In genomic region chr3:12675115-12675810, GRCh38 we compare ENCODE assay signal across 23 cellular contexts.
"Had no signal": no experiment of that assay in that cellular context is flagged by ENCODE, and none has a peak within 500 bp of the region (broad histone marks: within the 10 kb centered on the region; RNA-seq: fewer than 3 reads in every experiment).

No MANE protein-coding gene starts in this region.

- H3K4me3 ChIP-seq: body of pancreas, esophagus muscularis mucosa, hepatocyte, right atrium auricular region, smooth muscle cell had no signal

- H3K4me1 Mint-ChIP-seq: activated B cell treated with CpG ODN at 0.5 μM for 24 hours had no signal

- FAIRE-seq: colon, urothelium cell line had no signal

- H3K27ac Mint-ChIP-seq: activated B cell treated with CpG ODN at 0.5 μM for 24 hours; activated CD8-positive, alpha-beta T cell treated with anti-CD3 and anti-CD28 coated beads, Interleukin-2, amount 10 ng/mL, durations not matched to agents 7 days and 5 days; progenitor cell of endocrine pancreas; stimulated activated naive CD8-positive, alpha-beta T cell treated with anti-CD3 and anti-CD28 coated beads, Interleukin-15, Interleukin-2, amounts not matched to agents 100 ng/mL and 50 ng/mL, for 24 hours; T-helper 1 cell treated with Interleukin-12 subunit alpha and Interleukin-12 subunit beta and Interleukin-4 antibody, amounts not matched to agents 30 μg/mL and 1 μg/mL, for 36 hours had no signal

- H2AFZ ChIP-seq: hepatocyte had no signal

- H3K79me2 ChIP-seq: hepatocyte had no signal

- H3K4me2 ChIP-seq: hepatocyte, smooth muscle cell had no signal

- H3K27ac ChIP-seq: body of pancreas, esophagus muscularis mucosa, hepatocyte, right atrium auricular region had no signal

- H3K9me3 Mint-ChIP-seq: activated B cell treated with CpG ODN at 0.5 μM for 24 hours; activated naive CD4-positive, alpha-beta T cell treated with anti-CD3 and anti-CD28 coated beads, Interleukin-2, amount 50 U/mL, for 72 hours; nephron; stimulated activated naive CD8-positive, alpha-beta T cell treated with anti-CD3 and anti-CD28 coated beads, Interleukin-15, Interleukin-2, amounts not matched to agents 100 ng/mL and 50 ng/mL, for 24 hours; T-helper 1 cell treated with Interleukin-12 subunit alpha and Interleukin-12 subunit beta and Interleukin-4 antibody, amounts not matched to agents 30 μg/mL and 1 μg/mL, for 36 hours had no signal

- H3K4me3 Mint-ChIP-seq: activated B cell treated with CpG ODN at 0.5 μM for 24 hours; activated CD8-positive, alpha-beta T cell treated with anti-CD3 and anti-CD28 coated beads, Interleukin-2, amount 10 ng/mL, durations not matched to agents 7 days and 5 days; nephron; stimulated activated naive CD8-positive, alpha-beta T cell treated with anti-CD3 and anti-CD28 coated beads, Interleukin-15, Interleukin-2, amounts not matched to agents 100 ng/mL and 50 ng/mL, for 24 hours; T-helper 1 cell treated with Interleukin-12 subunit alpha and Interleukin-12 subunit beta and Interleukin-4 antibody, amounts not matched to agents 30 μg/mL and 1 μg/mL, for 36 hours had no signal

- H3K36me3 ChIP-seq: esophagus muscularis mucosa, right atrium auricular region had no signal

- H3K27me3 ChIP-seq: body of pancreas, esophagus muscularis mucosa, hepatocyte, right atrium auricular region had no signal

- H3K4me1 ChIP-seq: body of pancreas, esophagus muscularis mucosa, right atrium auricular region had no signal

- ATAC-seq: activated CD8-positive, alpha-beta T cell treated with anti-CD3 and anti-CD28 coated beads, Interleukin-2, amount 10 ng/mL, durations not matched to agents 7 days and 5 days; activated naive CD4-positive, alpha-beta T cell treated with anti-CD3 and anti-CD28 coated beads, Interleukin-2, amount 50 U/mL, for 72 hours; body of pancreas; left ventricle myocardium superior had no signal

- H3K9me3 ChIP-seq: body of pancreas, esophagus muscularis mucosa, right atrium auricular region had no signal

- H3K27me3 Mint-ChIP-seq: progenitor cell of endocrine pancreas; stimulated activated naive CD8-positive, alpha-beta T cell treated with anti-CD3 and anti-CD28 coated beads, Interleukin-15, Interleukin-2, amounts not matched to agents 100 ng/mL and 50 ng/mL, for 24 hours had no signal

- DNase-seq: activated B cell treated with CpG ODN at 0.5 μM for 24 hours; activated CD4-positive, alpha-beta T cell treated with anti-CD3 and anti-CD28 coated beads for 48 hours; activated CD8-positive, alpha-beta memory T cell treated with anti-CD3 and anti-CD28 coated beads, Interleukin-2, amount 50 U/mL, for 4 hours; activated CD8-positive, alpha-beta T cell treated with anti-CD3 and anti-CD28 coated beads, Interleukin-2, amount 10 ng/mL, durations not matched to agents 7 days and 5 days; activated effector memory CD4-positive, alpha-beta T cell treated with anti-CD3 and anti-CD28 coated beads, Interleukin-2, amount 50 U/mL, for 16 hours; activated T-cell treated with anti-CD3 and anti-CD28 coated beads, Interleukin-2, amount 50 U/mL, for 48 hours; amniotic stem cell; body of pancreas; caudate nucleus; left ventricle myocardium superior; mesenchymal stem cell; occipital lobe had no signal
